ENCODE assay signal across 12 cellular contexts in the genomic region with DNA sequence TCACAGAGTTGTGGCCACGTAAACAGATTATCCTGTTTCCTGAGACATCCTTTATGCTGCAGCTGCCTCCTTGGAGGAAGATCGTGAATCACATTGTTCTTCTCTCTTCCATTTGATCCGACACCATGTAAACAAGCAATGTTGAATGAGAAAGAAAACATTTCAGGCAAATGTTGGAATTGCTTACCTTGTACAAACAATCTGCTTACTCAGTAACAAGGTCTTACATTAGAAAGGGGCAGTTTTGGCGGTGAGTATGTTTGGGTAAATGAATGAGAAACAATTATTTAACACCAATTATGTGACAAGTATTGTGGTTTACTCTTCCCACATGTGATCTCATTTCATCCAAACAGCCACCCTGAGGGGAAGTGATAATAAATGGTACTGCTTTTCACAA.
"Had no signal": no experiment of that assay in that cellular context is flagged by ENCODE, and none has a peak within 500 bp of the region (broad histone marks: within the 10 kb centered on the region; RNA-seq: fewer than 3 reads in every experiment).

No MANE protein-coding gene starts in this region.

- H3K36me3 ChIP-seq: heart left ventricle, left lung, pancreas, uterus had no signal

- H3K27ac ChIP-seq: heart left ventricle, left lung, pancreas, uterus had no signal

- DNase-seq: activated CD4-positive, alpha-beta T cell treated with anti-CD3 and anti-CD28 coated beads, Interleukin-2, amount 50 U/mL, for 4 hours; activated naive CD4-positive, alpha-beta T cell treated with anti-CD3 and anti-CD28 coated beads, Interleukin-2, amount 50 U/mL, for 16 hours; activated T-cell treated with anti-CD3 and anti-CD28 coated beads, Interleukin-2, amount 50 U/mL, for 1 hour; caudate nucleus; cortex of kidney; effector CD8-positive, alpha-beta T cell; heart left ventricle; left lung; pancreas; stimulated activated CD4-positive, alpha-beta T cell treated with anti-CD3 and anti-CD28 coated beads, Interleukin-15, amount 100 ng/mL, for 24 hours; stimulated activated CD4-positive, alpha-beta T cell treated with anti-CD3 and anti-CD28 coated beads, Interleukin-4, amount 100 ng/mL, for 24 hours; uterus had no signal

- H3K4me3 ChIP-seq: heart left ventricle, left lung, pancreas, uterus had no signal

- H3K9me3 ChIP-seq: heart left ventricle, left lung, pancreas, uterus had no signal

- H3K4me1 ChIP-seq: heart left ventricle, left lung, pancreas, uterus had no signal
